Comparison of ENCODE assay signal across 20 cellular contexts in the genomic region with DNA sequence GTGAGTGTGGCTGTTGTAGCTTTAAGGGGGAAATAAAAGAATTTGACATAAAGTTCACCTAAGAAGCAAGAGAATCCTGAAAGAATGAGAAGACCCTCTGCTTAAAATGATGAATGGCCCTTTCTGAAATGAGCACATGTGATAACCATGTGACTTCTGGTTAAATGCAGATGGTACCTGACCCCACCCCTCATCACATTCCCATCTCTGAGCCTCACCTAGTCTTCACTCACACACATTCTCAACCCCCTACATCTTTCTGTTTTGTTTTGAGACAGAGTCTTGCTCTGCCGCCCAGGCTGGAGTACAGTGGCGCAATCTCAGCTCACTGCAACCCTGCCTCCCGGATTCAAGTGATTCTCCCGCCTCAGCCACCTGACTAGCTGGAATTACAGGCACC. TPM values are rescaled to one million over a fixed set of nuclear protein-coding genes. Genes with fewer than 3 reads are reported as not detected.
A peak's percentile ranks its signal among the peaks of the same experiment; 100 is the strongest.
DNase-seq lines count a peak whose midpoint lies in the region; ATAC-seq and TF ChIP-seq lines count a peak whose summit lies in the region.
"Had no signal": no experiment of that assay in that cellular context is flagged by ENCODE, and none has a peak within 500 bp of the region (broad histone marks: within the 10 kb centered on the region; RNA-seq: fewer than 3 reads in every experiment).

No MANE protein-coding gene starts in this region.

- no peaks in the 10 kb centered on the region for H3K9me3 Mint-ChIP-seq in activated CD4-positive, alpha-beta T cell treated with anti-CD3 and anti-CD28 coated beads for 36 hours (ENCODE audit: low read depth)
- H3K9me3 Mint-ChIP-seq in natural killer cell treated with Interleukin-12 subunit alpha and Interleukin-12 subunit beta and Interleukin-15 and Interleukin-18, amount 100 ng/mL, for 72 hours, result no peaks in the 10 kb centered on the region
- H3K9me3 Mint-ChIP-seq in natural killer cell, result no peaks in the 10 kb centered on the region
- H3K9me3 Mint-ChIP-seq in activated naive CD8-positive, alpha-beta T cell treated with anti-CD3 and anti-CD28 coated beads, Interleukin-2, amount 10 ng/mL, durations not matched to agents 7 days and 5 days, result no peaks in the 10 kb centered on the region

- ATAC-seq in activated CD4-positive, alpha-beta T cell treated with anti-CD3 and anti-CD28 coated beads for 36 hours, result peak; percentile 61
- no peak for ATAC-seq in natural killer cell treated with Interleukin-12 subunit alpha and Interleukin-12 subunit beta and Interleukin-15 and Interleukin-18, amount 100 ng/mL, for 72 hours
- no peak for ATAC-seq in natural killer cell
- ATAC-seq in activated naive CD8-positive, alpha-beta T cell treated with anti-CD3 and anti-CD28 coated beads, Interleukin-2, amount 10 ng/mL, durations not matched to agents 7 days and 5 days (ENCODE audit: low read depth), result no peak

- H3K4me3 Mint-ChIP-seq in activated CD4-positive, alpha-beta T cell treated with anti-CD3 and anti-CD28 coated beads for 36 hours, result no peak overlapping the region
- no peak overlapping the region for H3K4me3 Mint-ChIP-seq in natural killer cell treated with Interleukin-12 subunit alpha and Interleukin-12 subunit beta and Interleukin-15 and Interleukin-18, amount 100 ng/mL, for 72 hours
- H3K4me3 Mint-ChIP-seq in natural killer cell, result no peak overlapping the region
- no peak overlapping the region for H3K4me3 Mint-ChIP-seq in activated naive CD8-positive, alpha-beta T cell treated with anti-CD3 and anti-CD28 coated beads, Interleukin-2, amount 10 ng/mL, durations not matched to agents 7 days and 5 days

- CTCF ChIA-PET in activated CD4-positive, alpha-beta T cell treated with anti-CD3 and anti-CD28 coated beads for 36 hours (lab: Charles Lee), result interaction anchor here (1.0 to 1.2 kb wide), 2 partner anchors 14 to 18 kb away, joined by 3 to 4 read pairs; no protein-coding TSS in a partner anchor
- CTCF ChIA-PET in OCI-LY7 (lab: Charles Lee; ENCODE audit: unreplicated experiment), result no interaction called here

- POLR2A ChIA-PET in activated CD4-positive, alpha-beta T cell treated with anti-CD3 and anti-CD28 coated beads for 36 hours (lab: Charles Lee), result no interaction called here
- POLR2A ChIA-PET in activated naive CD8-positive, alpha-beta T cell treated with anti-CD3 and anti-CD28 coated beads, Interleukin-2, amount 10 ng/mL, durations not matched to agents 7 days and 5 days (lab: Charles Lee), result interaction anchor here (0.6 to 1.3 kb wide), 3 partner anchors 15 to 34 kb away, joined by 3 read pairs; no protein-coding TSS in a partner anchor
- POLR2A ChIA-PET in OCI-LY7 (lab: Charles Lee), result interaction anchor here (0.7 to 2.0 kb wide), 5 partner anchors 16 to 272 kb away, joined by 3 to 7 read pairs (median 3); no protein-coding TSS in a partner anchor

- peak overlapping the region; percentile 51 for H3K27ac Mint-ChIP-seq in activated CD4-positive, alpha-beta T cell treated with anti-CD3 and anti-CD28 coated beads for 36 hours
- H3K27ac Mint-ChIP-seq in natural killer cell treated with Interleukin-12 subunit alpha and Interleukin-12 subunit beta and Interleukin-15 and Interleukin-18, amount 100 ng/mL, for 72 hours, result peak overlapping the region; percentile 19 to 44
- peak overlapping the region in 1 of 2 donors; percentile 51 for H3K27ac Mint-ChIP-seq in natural killer cell
- H3K27ac Mint-ChIP-seq in activated naive CD8-positive, alpha-beta T cell treated with anti-CD3 and anti-CD28 coated beads, Interleukin-2, amount 10 ng/mL, durations not matched to agents 7 days and 5 days, result peak overlapping the region; percentile 38

- peaks cover 24% of the 10 kb centered on the region for H3K4me1 ChIP-seq in OCI-LY7 (ENCODE audit: insufficient read depth, low read length, poor library complexity, severe bottlenecking)
- H3K4me1 ChIP-seq: Caco-2 had no signal

- peaks cover 49% of the 10 kb centered on the region for H3K36me3 Mint-ChIP-seq in activated CD4-positive, alpha-beta T cell treated with anti-CD3 and anti-CD28 coated beads for 36 hours (ENCODE audit: low read depth)
- H3K36me3 Mint-ChIP-seq in natural killer cell treated with Interleukin-12 subunit alpha and Interleukin-12 subunit beta and Interleukin-15 and Interleukin-18, amount 100 ng/mL, for 72 hours, result peaks cover 19% of the 10 kb centered on the region
- peaks cover 17% of the 10 kb centered on the region for H3K36me3 Mint-ChIP-seq in natural killer cell
- H3K36me3 Mint-ChIP-seq in activated naive CD8-positive, alpha-beta T cell treated with anti-CD3 and anti-CD28 coated beads, Interleukin-2, amount 10 ng/mL, durations not matched to agents 7 days and 5 days, result peaks cover 26% of the 10 kb centered on the region

- peaks cover 32% of the 10 kb centered on the region for H3K4me1 Mint-ChIP-seq in activated CD4-positive, alpha-beta T cell treated with anti-CD3 and anti-CD28 coated beads for 36 hours
- peaks cover 9 to 11% of the 10 kb centered on the region in 2 donors for H3K4me1 Mint-ChIP-seq in natural killer cell treated with Interleukin-12 subunit alpha and Interleukin-12 subunit beta and Interleukin-15 and Interleukin-18, amount 100 ng/mL, for 72 hours (ENCODE audit: low read depth in 2 of 2)
- peaks cover 12 to 15% of the 10 kb centered on the region in 2 donors for H3K4me1 Mint-ChIP-seq in natural killer cell
- peaks cover 20% of the 10 kb centered on the region for H3K4me1 Mint-ChIP-seq in activated naive CD8-positive, alpha-beta T cell treated with anti-CD3 and anti-CD28 coated beads, Interleukin-2, amount 10 ng/mL, durations not matched to agents 7 days and 5 days

- H3K27me3 Mint-ChIP-seq in activated CD4-positive, alpha-beta T cell treated with anti-CD3 and anti-CD28 coated beads for 36 hours, result no peaks in the 10 kb centered on the region
- H3K27me3 Mint-ChIP-seq in natural killer cell treated with Interleukin-12 subunit alpha and Interleukin-12 subunit beta and Interleukin-15 and Interleukin-18, amount 100 ng/mL, for 72 hours, result no peaks in the 10 kb centered on the region
- no peaks in the 10 kb centered on the region for H3K27me3 Mint-ChIP-seq in natural killer cell (ENCODE audit: low read depth in 2 of 2)
- no peaks in the 10 kb centered on the region for H3K27me3 Mint-ChIP-seq in activated naive CD8-positive, alpha-beta T cell treated with anti-CD3 and anti-CD28 coated beads, Interleukin-2, amount 10 ng/mL, durations not matched to agents 7 days and 5 days

- peaks cover 8% of the 10 kb centered on the region; the same call in 1 of the 2 replicates for H3K79me2 ChIP-seq in OCI-LY7 (ENCODE audit: insufficient read depth, low read depth, low read length)

- no peaks in the 10 kb centered on the region for H3K9me2 ChIP-seq in OCI-LY7 (ENCODE audit: insufficient read depth, low read length)

- BruUV-seq in OCI-LY7 (replicated peaks; lab: Mats Ljungman, UMichigan), result no TSS peak

- H3K27ac ChIP-seq in OCI-LY7 (ENCODE audit: low read depth, low read length, poor library complexity, severe bottlenecking), result no peak overlapping the region
- H3K27ac ChIP-seq: 22Rv1 had no signal

- no peak for DNase-seq in activated CD4-positive, alpha-beta T cell treated with anti-CD3 and anti-CD28 coated beads for 36 hours
- DNase-seq in activated CD4-positive, alpha-beta T cell treated with anti-CD3 and anti-CD28 coated beads for 1 hour, result no peak
- no peak for DNase-seq in natural killer cell treated with Interleukin-12 subunit alpha and Interleukin-12 subunit beta and Interleukin-15 and Interleukin-18, amount 100 ng/mL, for 72 hours (ENCODE audit: low spot score)
- no peak for DNase-seq in natural killer cell
- DNase-seq in activated naive CD8-positive, alpha-beta T cell treated with anti-CD3 and anti-CD28 coated beads, Interleukin-2, amount 10 ng/mL, durations not matched to agents 7 days and 5 days, result no peak
- no peak for DNase-seq in NK-92 (lab: John Stamatoyannopoulos, UW; ENCODE audit: unreplicated experiment)
- DNase-seq in kidney glomerular epithelial cell (lab: John Stamatoyannopoulos, UW), result no peak
- no peak for DNase-seq in OCI-LY7 (ENCODE audit: low spot score)
- DNase-seq: Caco-2, DMS153, GDM1, KG1, NCI-H1105 treated with DMSO at 0.1 percent for 48 hours, NCI-H1694 treated with DMSO at 0.1 percent for 48 hours, NCI-H2227 treated with DMSO at 0.1 percent for 48 hours, NCI-H510A treated with DMSO at 0.1 percent for 48 hours, NCI-H774, RPMI8226, SHP77 treated with DMSO at 0.1 percent for 48 hours had no signal

- TF ChIP-seq CTCF in natural killer cell (IDR thresholded peaks at IDR 0.05), result no peak
- TF ChIP-seq CTCF in OCI-LY7 (conservative IDR thresholded peaks at IDR 0.05; ENCODE audit: low read length), result no peak

- no peaks in the 10 kb centered on the region for H3K9me3 ChIP-seq in OCI-LY7 (ENCODE audit: low read length)
- H3K9me3 ChIP-seq: Caco-2 had no signal

- H3K4me3 ChIP-seq in OCI-LY7 (ENCODE audit: low read depth, low read length, poor library complexity, severe bottlenecking), result no peak overlapping the region

- H2AFZ ChIP-seq in OCI-LY7 (ENCODE audit: low read length), result no peak overlapping the region

- H4K20me1 ChIP-seq in OCI-LY7 (ENCODE audit: insufficient read depth, low read length), result no peaks in the 10 kb centered on the region

- intact Hi-C loops in activated CD4-positive, alpha-beta T cell treated with anti-CD3 and anti-CD28 coated beads for 36 hours (cut with DNase I, micrococcal nuclease), result no loop called here
- intact Hi-C loops in natural killer cell (cut with micrococcal nuclease) (no loop called here), OCI-LY7 (cut with micrococcal nuclease; ENCODE audit: unreplicated experiment) (no loop called here)

- H3K4me2 ChIP-seq in OCI-LY7 (ENCODE audit: low read length), result no peak overlapping the region

- peaks cover 66% of the 10 kb centered on the region for H3K36me3 ChIP-seq in OCI-LY7 (ENCODE audit: insufficient read depth, low read length)

RNA-seq across cellular contexts. Expression of a gene that starts 31.5 kb away (rescaled TPM):
- 100 to 1,000 TPM; 183 to 233 TPM for total RNA-seq in activated CD4-positive, alpha-beta T cell treated with anti-CD3 and anti-CD28 coated beads for 36 hours
- 10 to 100 TPM; 79.7 to 84.0 TPM for total RNA-seq in natural killer cell treated with Interleukin-12 subunit alpha and Interleukin-12 subunit beta and Interleukin-15 and Interleukin-18, amount 100 ng/mL, for 72 hours
- 100 to 1,000 TPM; 138 to 202 (median 158) TPM for total RNA-seq in natural killer cell
- total RNA-seq in activated naive CD8-positive, alpha-beta T cell treated with anti-CD3 and anti-CD28 coated beads, Interleukin-2, amount 10 ng/mL, durations not matched to agents 7 days and 5 days, result 100 to 1,000 TPM; 257 to 274 TPM
- total RNA-seq in OCI-LY7 (2014; rRNA removed; shearing (Covaris generic)), result 145 and 182 TPM in 2 replicates
- total RNA-seq in OCI-LY7 (2022), result 216 and 231 TPM in 2 replicates

RNA-seq across cellular contexts. Expression of a gene that starts 55.3 kb away (rescaled TPM):
- 10 to 100 TPM; 23.8 to 25.0 TPM for total RNA-seq in activated CD4-positive, alpha-beta T cell treated with anti-CD3 and anti-CD28 coated beads for 36 hours
- 10 to 100 TPM; 15.8 to 24.4 TPM for total RNA-seq in natural killer cell treated with Interleukin-12 subunit alpha and Interleukin-12 subunit beta and Interleukin-15 and Interleukin-18, amount 100 ng/mL, for 72 hours
- total RNA-seq in natural killer cell (1 to 10 TPM; 6.7 to 9.2 (median 6.9) TPM), OCI-LY7 (2022) (19.3 and 20.7 TPM in 2 replicates)
- 10 to 100 TPM; 14.3 to 14.4 TPM for total RNA-seq in activated naive CD8-positive, alpha-beta T cell treated with anti-CD3 and anti-CD28 coated beads, Interleukin-2, amount 10 ng/mL, durations not matched to agents 7 days and 5 days
- 10.7 and 11.9 TPM in 2 replicates for total RNA-seq in OCI-LY7 (2014; rRNA removed; shearing (Covaris generic))
